Comparison of ENCODE assay signal across 8 cellular contexts in the genomic region with DNA sequence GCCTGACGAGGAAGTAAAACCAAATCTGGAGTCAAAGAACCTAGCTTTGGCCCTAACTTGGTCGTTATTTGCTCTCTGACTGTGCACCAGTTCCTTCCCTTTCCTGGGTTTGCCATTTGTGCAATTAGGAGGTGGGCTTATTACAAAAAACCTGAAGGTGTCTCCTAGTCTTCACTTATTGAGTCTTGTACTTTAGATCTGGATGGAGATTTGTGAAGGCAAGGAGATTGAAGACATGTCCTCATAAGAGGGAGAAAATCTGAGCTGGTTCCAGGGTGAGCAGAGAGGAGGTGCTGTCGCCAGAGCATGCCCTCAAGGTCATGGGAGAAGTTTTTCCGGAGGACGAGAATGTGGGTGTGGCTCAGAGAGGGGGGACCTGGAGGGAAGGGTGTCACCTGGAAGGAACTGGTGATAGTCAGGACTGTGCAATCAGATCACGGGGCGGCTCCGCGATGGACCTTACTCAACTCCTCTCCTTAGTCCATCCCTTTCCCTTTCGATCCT. TPM values are rescaled to one million over a fixed set of nuclear protein-coding genes. Genes with fewer than 3 reads are reported as not detected.
A peak's percentile ranks its signal among the peaks of the same experiment; 100 is the strongest.
DNase-seq lines count a peak whose midpoint lies in the region; ATAC-seq, FAIRE-seq and TF ChIP-seq lines count a peak whose summit lies in the region.

No MANE protein-coding gene starts in this region.

- peak overlapping the region; percentile 85 to 89 for H3K27ac ChIP-seq in left lung
- peak overlapping the region; percentile 84 for H3K27ac ChIP-seq in upper lobe of right lung

- no peak for FAIRE-seq in frontal cortex (lab: Jason Lieb, UNC)

- no peaks in the 10 kb centered on the region for H3K27me3 ChIP-seq in left lung
- no peaks in the 10 kb centered on the region for H3K27me3 ChIP-seq in upper lobe of right lung

- no peaks in the 10 kb centered on the region for H3K9me3 Mint-ChIP-seq in activated naive CD4-positive, alpha-beta T cell treated with anti-CD3 and anti-CD28 coated beads, Interleukin-2, amount 10 ng/mL, durations not matched to agents 7 days and 5 days
- no peaks in the 10 kb centered on the region for H3K9me3 Mint-ChIP-seq in activated T-helper 2 cell treated with anti-CD3 and anti-CD28 coated beads, Interferon-gamma antibody, Interleukin-2, Interleukin-4, amounts not matched to agents 10 μg/mL and 5 μg/mL and 100 μg/mL, durations not matched to agents 14 hours and 24 hours and 36 hours

- CTCF ChIA-PET in activated naive CD4-positive, alpha-beta T cell treated with anti-CD3 and anti-CD28 coated beads, Interleukin-2, amount 10 ng/mL, durations not matched to agents 7 days and 5 days (lab: Charles Lee) = interaction anchor here (0.6 to 4.9 kb wide), 20 partner anchors 10 to 221 kb away, joined by 3 to 134 read pairs (median 5); a partner anchor contains a TSS

- H3K36me3 Mint-ChIP-seq in activated naive CD4-positive, alpha-beta T cell treated with anti-CD3 and anti-CD28 coated beads, Interleukin-2, amount 10 ng/mL, durations not matched to agents 7 days and 5 days = peaks cover 4% of the 10 kb centered on the region
- H3K36me3 Mint-ChIP-seq in activated T-helper 2 cell treated with anti-CD3 and anti-CD28 coated beads, Interferon-gamma antibody, Interleukin-2, Interleukin-4, amounts not matched to agents 10 μg/mL and 5 μg/mL and 100 μg/mL, durations not matched to agents 14 hours and 24 hours and 36 hours (ENCODE audit: low read depth) = peaks cover 4% of the 10 kb centered on the region

- peak overlapping the region; percentile 95 for H3K4me3 Mint-ChIP-seq in activated naive CD4-positive, alpha-beta T cell treated with anti-CD3 and anti-CD28 coated beads, Interleukin-2, amount 10 ng/mL, durations not matched to agents 7 days and 5 days
- H3K4me3 Mint-ChIP-seq in activated T-helper 2 cell treated with anti-CD3 and anti-CD28 coated beads, Interferon-gamma antibody, Interleukin-2, Interleukin-4, amounts not matched to agents 10 μg/mL and 5 μg/mL and 100 μg/mL, durations not matched to agents 14 hours and 24 hours and 36 hours (ENCODE audit: low read depth) = peak overlapping the region; percentile 95

- H3K27me3 Mint-ChIP-seq in activated naive CD4-positive, alpha-beta T cell treated with anti-CD3 and anti-CD28 coated beads, Interleukin-2, amount 10 ng/mL, durations not matched to agents 7 days and 5 days = peaks cover 13% of the 10 kb centered on the region
- H3K27me3 Mint-ChIP-seq in activated T-helper 2 cell treated with anti-CD3 and anti-CD28 coated beads, Interferon-gamma antibody, Interleukin-2, Interleukin-4, amounts not matched to agents 10 μg/mL and 5 μg/mL and 100 μg/mL, durations not matched to agents 14 hours and 24 hours and 36 hours (ENCODE audit: low read depth) = peaks cover 2% of the 10 kb centered on the region

- no peak for DNase-seq in activated naive CD4-positive, alpha-beta T cell treated with anti-CD3 and anti-CD28 coated beads, Interleukin-2, amount 10 ng/mL, durations not matched to agents 7 days and 5 days
- no peak for DNase-seq in activated naive CD4-positive, alpha-beta T cell (lab: John Stamatoyannopoulos, UW)
- no peak for DNase-seq in activated T-helper 2 cell treated with anti-CD3 and anti-CD28 coated beads, Interferon-gamma antibody, Interleukin-2, Interleukin-4, amounts not matched to agents 10 μg/mL and 5 μg/mL and 100 μg/mL, durations not matched to agents 14 hours and 24 hours and 36 hours (ENCODE audit: low spot score)
- DNase-seq in left lung (no peak), upper lobe of right lung (no peak), frontal cortex (ENCODE audit: low spot score in 2 of 2) (no peak)
- DNase-seq in activated CD8-positive, alpha-beta memory T cell treated with anti-CD3 and anti-CD28 coated beads for 24 hours = no peak

- intact Hi-C loops in activated T-helper 2 cell treated with anti-CD3 and anti-CD28 coated beads, Interferon-gamma antibody, Interleukin-2, Interleukin-4, amounts not matched to agents 10 μg/mL and 5 μg/mL and 100 μg/mL, durations not matched to agents 14 hours and 24 hours and 36 hours (cut with micrococcal nuclease) = loop anchor here (1.0 to 2.0 kb wide), 5 partner anchors 16 to 572 kb away; a partner anchor contains a TSS
- intact Hi-C loops in left lung (cut with DNase I) = loop anchor here in 1 of 2 donors (2.0 kb wide), 1 partner anchor 81 kb away; no protein-coding TSS in a partner anchor
- intact Hi-C loops in upper lobe of right lung (cut with DNase I) = no loop called here

- H3K36me3 ChIP-seq in left lung (no peaks in the 10 kb centered on the region), upper lobe of right lung (no peaks in the 10 kb centered on the region)

- H3K9me3 ChIP-seq in left lung = no peaks in the 10 kb centered on the region
- no peaks in the 10 kb centered on the region for H3K9me3 ChIP-seq in upper lobe of right lung

- H3K4me3 ChIP-seq in left lung = peak overlapping the region; percentile 17 to 70
- H3K4me3 ChIP-seq in upper lobe of right lung = peak overlapping the region; percentile 70

- H3K4me1 Mint-ChIP-seq in activated naive CD4-positive, alpha-beta T cell treated with anti-CD3 and anti-CD28 coated beads, Interleukin-2, amount 10 ng/mL, durations not matched to agents 7 days and 5 days = peaks cover 69% of the 10 kb centered on the region
- H3K4me1 Mint-ChIP-seq in activated T-helper 2 cell treated with anti-CD3 and anti-CD28 coated beads, Interferon-gamma antibody, Interleukin-2, Interleukin-4, amounts not matched to agents 10 μg/mL and 5 μg/mL and 100 μg/mL, durations not matched to agents 14 hours and 24 hours and 36 hours (ENCODE audit: low read depth) = peaks cover 68% of the 10 kb centered on the region

- peak overlapping the region; percentile 94 for H3K27ac Mint-ChIP-seq in activated naive CD4-positive, alpha-beta T cell treated with anti-CD3 and anti-CD28 coated beads, Interleukin-2, amount 10 ng/mL, durations not matched to agents 7 days and 5 days
- peak overlapping the region; percentile 84 for H3K27ac Mint-ChIP-seq in activated T-helper 2 cell treated with anti-CD3 and anti-CD28 coated beads, Interferon-gamma antibody, Interleukin-2, Interleukin-4, amounts not matched to agents 10 μg/mL and 5 μg/mL and 100 μg/mL, durations not matched to agents 14 hours and 24 hours and 36 hours

- H3K4me1 ChIP-seq in left lung (peaks cover 10 to 57% of the 10 kb centered on the region in 2 donors), upper lobe of right lung (peaks cover 44% of the 10 kb centered on the region)

- ATAC-seq in left lung (no peak), upper lobe of right lung (no peak), GM18517 (IDR thresholded peaks at IDR 0.05; ENCODE audit: unreplicated experiment) (no peak)

- TF ChIP-seq CTCF in left lung (IDR thresholded peaks at IDR 0.05) (no peak), upper lobe of right lung (IDR thresholded peaks at IDR 0.05) (peak; percentile 30)

RNA-seq across cellular contexts. Expression of a gene that starts 0.7 kb away (rescaled TPM):
- total RNA-seq in activated T-helper 2 cell treated with anti-CD3 and anti-CD28 coated beads, Interferon-gamma antibody, Interleukin-2, Interleukin-4, amounts not matched to agents 10 μg/mL and 5 μg/mL and 100 μg/mL, durations not matched to agents 14 hours and 24 hours and 36 hours = 51.3 and 59.4 TPM in 2 replicates
- total RNA-seq in left lung = 100 to 1,000 TPM; 108 to 152 TPM
- 146 TPM for total RNA-seq in upper lobe of right lung
- total RNA-seq in frontal cortex = 18.3 TPM

RNA-seq across cellular contexts. Expression of a gene that starts 3.1 kb away (rescaled TPM):
- total RNA-seq in activated T-helper 2 cell treated with anti-CD3 and anti-CD28 coated beads, Interferon-gamma antibody, Interleukin-2, Interleukin-4, amounts not matched to agents 10 μg/mL and 5 μg/mL and 100 μg/mL, durations not matched to agents 14 hours and 24 hours and 36 hours = 13.3 and 13.5 TPM in 2 replicates
- total RNA-seq in left lung (10 to 100 TPM; 16.8 to 21.1 TPM), upper lobe of right lung (20.6 TPM), frontal cortex (13.5 TPM)

RNA-seq across cellular contexts. Expression of a gene that starts 50.3 kb away (rescaled TPM):
- total RNA-seq in activated T-helper 2 cell treated with anti-CD3 and anti-CD28 coated beads, Interferon-gamma antibody, Interleukin-2, Interleukin-4, amounts not matched to agents 10 μg/mL and 5 μg/mL and 100 μg/mL, durations not matched to agents 14 hours and 24 hours and 36 hours = 29.1 and 30.9 TPM in 2 replicates
- total RNA-seq in left lung (10 to 100 TPM; 26.0 to 28.7 TPM), upper lobe of right lung (27.8 TPM), frontal cortex (92.5 TPM)
